11 cellular contexts compared by ENCODE assay signal in the genomic region with DNA sequence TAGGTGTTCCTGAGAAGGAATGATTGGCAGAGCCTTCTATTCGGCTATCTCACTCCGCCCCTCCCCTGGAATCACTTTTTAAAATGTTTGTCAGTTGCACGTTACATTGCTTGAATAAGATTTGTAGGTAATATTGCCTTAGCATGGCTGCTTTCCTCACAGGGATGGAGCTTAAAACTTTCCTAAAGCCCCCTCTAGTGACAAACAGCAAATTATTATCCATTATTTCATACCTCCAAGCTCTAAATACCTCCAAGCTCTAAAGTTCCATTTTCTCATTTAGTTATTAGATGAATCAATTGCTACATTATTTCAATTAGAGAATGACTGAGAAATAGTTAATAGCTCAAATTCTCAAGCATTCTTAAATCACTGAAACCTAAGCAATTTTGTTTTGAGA. TPM values are rescaled to one million over a fixed set of nuclear protein-coding genes. Genes with fewer than 3 reads are reported as not detected.
DNase-seq lines count a peak whose midpoint lies in the region; ATAC-seq and TF ChIP-seq lines count a peak whose summit lies in the region.
"Had no signal": no experiment of that assay in that cellular context is flagged by ENCODE, and none has a peak within 500 bp of the region (broad histone marks: within the 10 kb centered on the region; RNA-seq: fewer than 3 reads in every experiment).

No MANE protein-coding gene starts in this region.

- H3K9me3 ChIP-seq in endodermal cell (ENCODE audit: control insufficient read depth, low read length) = no peaks in the 10 kb centered on the region
- H3K9me3 ChIP-seq: colonic mucosa had no signal

- 67% methylated on average over 3 of the region's 3 CpGs; no CpG with 5 or more reads in 1 of the 2 experiments for WGBS in endodermal cell (ENCODE audit: insufficient coverage in 1 of 2, insufficient read length in 1 of 2), 2 experiments

- no peak overlapping the region for H3K27ac Mint-ChIP-seq in endodermal cell

- H3K9me3 Mint-ChIP-seq in endodermal cell = peaks cover 4% of the 10 kb centered on the region

- no peaks in the 10 kb centered on the region for H3K36me3 ChIP-seq in endodermal cell (ENCODE audit: control insufficient read depth, insufficient read depth, low read length)
- H3K36me3 ChIP-seq: colonic mucosa had no signal

- no peaks in the 10 kb centered on the region for H3K27me3 ChIP-seq in endodermal cell (ENCODE audit: control insufficient read depth, insufficient read depth, low read length, poor library complexity, severe bottlenecking)
- H3K27me3 ChIP-seq: colonic mucosa had no signal

- H3K4me1 ChIP-seq in endodermal cell (ENCODE audit: control insufficient read depth, insufficient read depth, low read length) = no peaks in the 10 kb centered on the region
- H3K4me1 ChIP-seq: colonic mucosa had no signal

- peaks cover 6% of the 10 kb centered on the region for H3K4me1 Mint-ChIP-seq in endodermal cell

- no peaks in the 10 kb centered on the region for H3K36me3 Mint-ChIP-seq in endodermal cell (ENCODE audit: low read depth)

- peak; percentile 47 for TF ChIP-seq CTCF in endodermal cell (conservative IDR thresholded peaks at IDR 0.05)

- no peak for ATAC-seq in GM18519 (IDR thresholded peaks at IDR 0.05; ENCODE audit: low FRiP score, unreplicated experiment)
- ATAC-seq in HG03135 (IDR thresholded peaks at IDR 0.05; ENCODE audit: unreplicated experiment) = no peak

- DNase-seq in SIG-M5 treated with dmso at 0.1 percent for 504 hours (lab: John Stamatoyannopoulos, UW; ENCODE audit: unreplicated experiment) (peak; percentile 7), SIG-M5 (lab: John Stamatoyannopoulos, UW) (no peak), NCI-H69 (lab: John Stamatoyannopoulos, UW) (peak; percentile 45), endodermal cell (peak; percentile 40), superior temporal gyrus (ENCODE audit: extremely low spot score) (peak; percentile 71)
- no peak for DNase-seq in NK-92 treated with Interleukin-12 subunit alpha and Interleukin-12 subunit beta, amount 100 ng/mL, for 24 hours (lab: John Stamatoyannopoulos, UW)
- DNase-seq: activated CD4-positive, CD25-positive, alpha-beta regulatory T cell; colonic mucosa had no signal

- H3K27ac ChIP-seq in endodermal cell (ENCODE audit: low read depth, low read length) = no peak overlapping the region
- H3K27ac ChIP-seq: colonic mucosa, KMS-11 had no signal

- no peak overlapping the region for H3K4me3 ChIP-seq in endodermal cell (ENCODE audit: low read length)
- H3K4me3 ChIP-seq: colonic mucosa had no signal

- no peak overlapping the region for H3K4me3 Mint-ChIP-seq in endodermal cell

- H3K9ac ChIP-seq in endodermal cell (ENCODE audit: extremely low read depth, low read length, poor library complexity, severe bottlenecking) = no peak overlapping the region
- H3K9ac ChIP-seq: KMS-11 had no signal

- peaks cover 11% of the 10 kb centered on the region for H3K27me3 Mint-ChIP-seq in endodermal cell (ENCODE audit: insufficient read depth)

RNA-seq across cellular contexts. Expression of gene SPATA7, which starts 5.1 kb away (rescaled TPM):
- total RNA-seq in endodermal cell = 10 to 100 TPM; 20.6 to 47.0 TPM
- 22.0 TPM for polyA plus RNA-seq in endodermal cell (2013, experiment 1 of 2)
- polyA plus RNA-seq in endodermal cell (2013, experiment 2 of 2) = 21.2 TPM

RNA-seq across cellular contexts. Expression of gene KCNK10, which starts 57.3 kb away (rescaled TPM):
- total RNA-seq in endodermal cell = 1 to 10 TPM in 1 of 2 donors, under 1 TPM in 1; 0.24 to 1.8 TPM
- 15.9 TPM for polyA plus RNA-seq in endodermal cell (2013, experiment 1 of 2)
- polyA plus RNA-seq in endodermal cell (2013, experiment 2 of 2) = 11.8 TPM

Comparison
In these comparisons a context has a peak if more than half of its experiments do, and no peak if none do; other contexts are left out.
1. DNase-seq: peak in SIG-M5 treated with dmso at 0.1 percent for 504 hours (single experiment), NCI-H69 (single experiment), endodermal cell (single experiment) and superior temporal gyrus (single experiment); none in SIG-M5 (single experiment) and NK-92 treated with Interleukin-12 subunit alpha and Interleukin-12 subunit beta, amount 100 ng/mL, for 24 hours (single experiment).